ENCODE assay signal across 1 cellular context in genomic region chr15:67854358-67854757, GRCh38.
A peak's percentile ranks its signal among the peaks of the same experiment; 100 is the strongest.
TF ChIP-seq lines count a peak whose summit lies in the region.

No MANE protein-coding gene starts in this region.

TF ChIP-seq in GM12878, 131 proteins besides CTCF, POLR2A, EP300 and RAD21:
- TF ChIP-seq BHLHE40 (IDR thresholded peaks at IDR 0.05; ENCODE audit: borderline replicate concordance in 1 of 2, low read depth in 2 of 2, low read length in 1 of 2) (no peak), CBX5 (IDR thresholded peaks at IDR 0.05; ENCODE audit: low read depth) (no peak), IKZF1 (conservative IDR thresholded peaks at IDR 0.05) (0 out of 2 replicates have a peak, but pooled peaks have one; percentile 9), EGR1 (IDR thresholded peaks at IDR 0.05; ENCODE audit: borderline replicate concordance in 1 of 2, low read depth in 2 of 2, low read length in 2 of 2) (no peak), HCFC1 (IDR thresholded peaks at IDR 0.05; ENCODE audit: low read length) (no peak), TCF12 (IDR thresholded peaks at IDR 0.05; ENCODE audit: low read depth, low read length) (no peak), RAD51 (IDR thresholded peaks at IDR 0.05) (peak; percentile 59; the same call in 1 of the 2 replicates), USF2 (IDR thresholded peaks at IDR 0.05; ENCODE audit: borderline replicate concordance, low read depth, low read length) (no peak), SMC3 (IDR thresholded peaks at IDR 0.05; ENCODE audit: borderline replicate concordance, low read length) (no peak), BCL11A (IDR thresholded peaks at IDR 0.05; ENCODE audit: low read depth, low read length) (no peak), ZZZ3 (IDR thresholded peaks at IDR 0.05; ENCODE audit: control insufficient read depth, insufficient read length, low read depth) (no peak), ZNF687 (IDR thresholded peaks at IDR 0.05) (0 out of 2 replicates have a peak, but pooled peaks have one; percentile 53), ELK1 (IDR thresholded peaks at IDR 0.05; ENCODE audit: low read depth, low read length) (no peak), STAT3 (IDR thresholded peaks at IDR 0.05; ENCODE audit: low read depth, low read length) (no peak), ZBED1 (IDR thresholded peaks at IDR 0.05; ENCODE audit: borderline replicate concordance) (no peak), IKZF2 (IDR thresholded peaks at IDR 0.05) (no peak), NRF1 (conservative IDR thresholded peaks at IDR 0.05; ENCODE audit: low read depth, low read length) (no peak), RUNX3 (IDR thresholded peaks at IDR 0.05; ENCODE audit: low read length) (no peak), SIN3A (IDR thresholded peaks at IDR 0.05; ENCODE audit: low read depth, low read length) (no peak), NFIC (IDR thresholded peaks at IDR 0.05; ENCODE audit: low read depth, low read length) (no peak), SMAD1 (IDR thresholded peaks at IDR 0.05; ENCODE audit: low read depth, partially characterized antibody) (peak; percentile 43)
- TF ChIP-seq, protein P1, sequence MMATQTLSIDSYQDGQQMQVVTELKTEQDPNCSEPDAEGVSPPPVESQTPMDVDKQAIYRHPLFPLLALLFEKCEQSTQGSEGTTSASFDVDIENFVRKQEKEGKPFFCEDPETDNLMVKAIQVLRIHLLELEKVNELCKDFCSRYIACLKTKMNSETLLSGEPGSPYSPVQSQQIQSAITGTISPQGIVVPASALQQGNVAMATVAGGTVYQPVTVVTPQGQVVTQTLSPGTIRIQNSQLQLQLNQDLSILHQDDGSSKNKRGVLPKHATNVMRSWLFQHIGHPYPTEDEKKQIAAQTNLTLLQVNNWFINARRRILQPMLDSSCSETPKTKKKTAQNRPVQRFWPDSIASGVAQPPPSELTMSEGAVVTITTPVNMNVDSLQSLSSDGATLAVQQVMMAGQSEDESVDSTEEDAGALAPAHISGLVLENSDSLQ (IDR thresholded peaks at IDR 0.05), result no peak
- TF ChIP-seq, protein P2, sequence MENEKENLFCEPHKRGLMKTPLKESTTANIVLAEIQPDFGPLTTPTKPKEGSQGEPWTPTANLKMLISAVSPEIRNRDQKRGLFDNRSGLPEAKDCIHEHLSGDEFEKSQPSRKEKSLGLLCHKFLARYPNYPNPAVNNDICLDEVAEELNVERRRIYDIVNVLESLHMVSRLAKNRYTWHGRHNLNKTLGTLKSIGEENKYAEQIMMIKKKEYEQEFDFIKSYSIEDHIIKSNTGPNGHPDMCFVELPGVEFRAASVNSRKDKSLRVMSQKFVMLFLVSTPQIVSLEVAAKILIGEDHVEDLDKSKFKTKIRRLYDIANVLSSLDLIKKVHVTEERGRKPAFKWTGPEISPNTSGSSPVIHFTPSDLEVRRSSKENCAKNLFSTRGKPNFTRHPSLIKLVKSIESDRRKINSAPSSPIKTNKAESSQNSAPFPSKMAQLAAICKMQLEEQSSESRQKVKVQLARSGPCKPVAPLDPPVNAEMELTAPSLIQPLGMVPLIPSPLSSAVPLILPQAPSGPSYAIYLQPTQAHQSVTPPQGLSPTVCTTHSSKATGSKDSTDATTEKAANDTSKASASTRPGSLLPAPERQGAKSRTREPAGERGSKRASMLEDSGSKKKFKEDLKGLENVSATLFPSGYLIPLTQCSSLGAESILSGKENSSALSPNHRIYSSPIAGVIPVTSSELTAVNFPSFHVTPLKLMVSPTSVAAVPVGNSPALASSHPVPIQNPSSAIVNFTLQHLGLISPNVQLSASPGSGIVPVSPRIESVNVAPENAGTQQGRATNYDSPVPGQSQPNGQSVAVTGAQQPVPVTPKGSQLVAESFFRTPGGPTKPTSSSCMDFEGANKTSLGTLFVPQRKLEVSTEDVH (IDR thresholded peaks at IDR 0.05; ENCODE audit: low read depth, partially characterized antibody), result no peak
- TF ChIP-seq, protein P3, sequence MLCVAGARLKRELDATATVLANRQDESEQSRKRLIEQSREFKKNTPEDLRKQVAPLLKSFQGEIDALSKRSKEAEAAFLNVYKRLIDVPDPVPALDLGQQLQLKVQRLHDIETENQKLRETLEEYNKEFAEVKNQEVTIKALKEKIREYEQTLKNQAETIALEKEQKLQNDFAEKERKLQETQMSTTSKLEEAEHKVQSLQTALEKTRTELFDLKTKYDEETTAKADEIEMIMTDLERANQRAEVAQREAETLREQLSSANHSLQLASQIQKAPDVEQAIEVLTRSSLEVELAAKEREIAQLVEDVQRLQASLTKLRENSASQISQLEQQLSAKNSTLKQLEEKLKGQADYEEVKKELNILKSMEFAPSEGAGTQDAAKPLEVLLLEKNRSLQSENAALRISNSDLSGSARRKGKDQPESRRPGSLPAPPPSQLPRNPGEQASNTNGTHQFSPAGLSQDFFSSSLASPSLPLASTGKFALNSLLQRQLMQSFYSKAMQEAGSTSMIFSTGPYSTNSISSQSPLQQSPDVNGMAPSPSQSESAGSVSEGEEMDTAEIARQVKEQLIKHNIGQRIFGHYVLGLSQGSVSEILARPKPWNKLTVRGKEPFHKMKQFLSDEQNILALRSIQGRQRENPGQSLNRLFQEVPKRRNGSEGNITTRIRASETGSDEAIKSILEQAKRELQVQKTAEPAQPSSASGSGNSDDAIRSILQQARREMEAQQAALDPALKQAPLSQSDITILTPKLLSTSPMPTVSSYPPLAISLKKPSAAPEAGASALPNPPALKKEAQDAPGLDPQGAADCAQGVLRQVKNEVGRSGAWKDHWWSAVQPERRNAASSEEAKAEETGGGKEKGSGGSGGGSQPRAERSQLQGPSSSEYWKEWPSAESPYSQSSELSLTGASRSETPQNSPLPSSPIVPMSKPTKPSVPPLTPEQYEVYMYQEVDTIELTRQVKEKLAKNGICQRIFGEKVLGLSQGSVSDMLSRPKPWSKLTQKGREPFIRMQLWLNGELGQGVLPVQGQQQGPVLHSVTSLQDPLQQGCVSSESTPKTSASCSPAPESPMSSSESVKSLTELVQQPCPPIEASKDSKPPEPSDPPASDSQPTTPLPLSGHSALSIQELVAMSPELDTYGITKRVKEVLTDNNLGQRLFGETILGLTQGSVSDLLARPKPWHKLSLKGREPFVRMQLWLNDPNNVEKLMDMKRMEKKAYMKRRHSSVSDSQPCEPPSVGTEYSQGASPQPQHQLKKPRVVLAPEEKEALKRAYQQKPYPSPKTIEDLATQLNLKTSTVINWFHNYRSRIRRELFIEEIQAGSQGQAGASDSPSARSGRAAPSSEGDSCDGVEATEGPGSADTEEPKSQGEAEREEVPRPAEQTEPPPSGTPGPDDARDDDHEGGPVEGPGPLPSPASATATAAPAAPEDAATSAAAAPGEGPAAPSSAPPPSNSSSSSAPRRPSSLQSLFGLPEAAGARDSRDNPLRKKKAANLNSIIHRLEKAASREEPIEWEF (IDR thresholded peaks at IDR 0.05; ENCODE audit: insufficient replicate concordance, low read depth, low read length), result no peak
TF ChIP-seq in GM12878: peak in this region for 4.
